ENCODE assay signal across 27 cellular contexts in the genomic region with DNA sequence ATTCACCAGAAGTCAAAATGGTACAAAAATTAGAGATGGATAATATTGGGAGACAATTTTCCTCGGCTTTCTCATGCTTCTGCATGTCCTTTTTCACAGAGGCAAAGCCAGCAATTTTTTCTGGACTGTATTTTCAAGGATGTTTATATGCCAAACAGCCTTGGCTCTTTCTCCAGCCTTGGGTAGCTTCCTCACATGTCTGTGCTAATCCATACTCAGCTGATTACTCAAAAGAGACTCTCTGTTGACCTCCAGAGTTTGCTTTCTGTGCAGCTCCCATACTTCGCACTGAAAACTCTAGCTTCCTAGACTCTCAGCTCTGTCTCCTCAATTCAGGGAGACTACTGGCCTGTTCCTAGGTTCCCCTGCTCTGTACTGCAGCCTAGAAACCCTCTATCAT. TPM values are rescaled to one million over a fixed set of nuclear protein-coding genes. Genes with fewer than 3 reads are reported as not detected.
"Had no signal": no experiment of that assay in that cellular context is flagged by ENCODE, and none has a peak within 500 bp of the region (broad histone marks: within the 10 kb centered on the region; RNA-seq: fewer than 3 reads in every experiment).

No MANE protein-coding gene starts in this region.

- H3K4me3 Mint-ChIP-seq: activated T-helper 17 cell treated with anti-CD3 and anti-CD28 coated beads, Interleukin-2, amount 50 U/mL, for 72 hours; naive thymus-derived CD4-positive, alpha-beta T cell; T-helper 1 cell treated with Interleukin-12 subunit alpha and Interleukin-12 subunit beta and Interleukin-4 antibody, amounts not matched to agents 30 μg/mL and 1 μg/mL, for 36 hours; WTC11 had no signal

- H3K27ac Mint-ChIP-seq: activated naive CD4-positive, alpha-beta T cell treated with anti-CD3 and anti-CD28 coated beads, Interleukin-2, amount 50 U/mL, for 72 hours; activated T-helper 17 cell treated with anti-CD3 and anti-CD28 coated beads, Interleukin-2, amount 50 U/mL, for 72 hours; naive thymus-derived CD4-positive, alpha-beta T cell; T-helper 1 cell treated with Interleukin-12 subunit alpha and Interleukin-12 subunit beta and Interleukin-4 antibody, amounts not matched to agents 30 μg/mL and 1 μg/mL, for 36 hours; WTC11 had no signal

- H3K4me1 Mint-ChIP-seq: activated T-helper 17 cell treated with anti-CD3 and anti-CD28 coated beads, Interleukin-2, amount 50 U/mL, for 72 hours; naive thymus-derived CD4-positive, alpha-beta T cell had no signal

- H3K4me3 ChIP-seq: adrenal gland, ascending aorta, esophagus muscularis mucosa, heart right ventricle, lower lobe of right lung, ovary, right lobe of liver, testis, vagina had no signal

- H3K9me3 ChIP-seq: adrenal gland, ascending aorta, esophagus muscularis mucosa, heart right ventricle, lower lobe of right lung, ovary, right lobe of liver, testis, vagina had no signal

- H3K9me3 Mint-ChIP-seq: activated naive CD4-positive, alpha-beta T cell treated with anti-CD3 and anti-CD28 coated beads, Interleukin-2, amount 50 U/mL, for 72 hours; activated T-helper 17 cell treated with anti-CD3 and anti-CD28 coated beads, Interleukin-2, amount 50 U/mL, for 72 hours; naive thymus-derived CD4-positive, alpha-beta T cell; T-helper 1 cell treated with Interleukin-12 subunit alpha and Interleukin-12 subunit beta and Interleukin-4 antibody, amounts not matched to agents 30 μg/mL and 1 μg/mL, for 36 hours; WTC11 had no signal

- DNase-seq: activated T-cell treated with anti-CD3 and anti-CD28 coated beads, Interleukin-2, amount 50 U/mL, for 1 hour; adrenal gland; brain microvascular endothelial cell; caudate nucleus; effector memory CD4-positive, alpha-beta T cell; heart right ventricle; kidney; lower lobe of right lung; naive thymus-derived CD4-positive, alpha-beta T cell; ovary; right lobe of liver; stimulated activated CD4-positive, alpha-beta T cell treated with anti-CD3 and anti-CD28 coated beads, Interleukin-4, amount 100 ng/mL, for 1 hour; stimulated activated naive CD4-positive, alpha-beta T cell; T1000; testis; trophoblast cell had no signal

- H3K27ac ChIP-seq: adrenal gland, ascending aorta, brain microvascular endothelial cell, esophagus muscularis mucosa, heart right ventricle, lower lobe of right lung, ovary, right lobe of liver, testis, vagina had no signal

- H3K36me3 Mint-ChIP-seq: activated naive CD4-positive, alpha-beta T cell treated with anti-CD3 and anti-CD28 coated beads, Interleukin-2, amount 50 U/mL, for 72 hours; naive thymus-derived CD4-positive, alpha-beta T cell; WTC11 had no signal

- ATAC-seq: activated naive CD4-positive, alpha-beta T cell treated with anti-CD3 and anti-CD28 coated beads, Interleukin-2, amount 50 U/mL, for 72 hours; activated T-helper 17 cell treated with anti-CD3 and anti-CD28 coated beads, Interleukin-2, amount 50 U/mL, for 72 hours; heart right ventricle; left lobe of liver; lower lobe of right lung; naive thymus-derived CD4-positive, alpha-beta T cell; WTC11 had no signal

- H3K4me1 ChIP-seq: adrenal gland, ascending aorta, esophagus muscularis mucosa, heart right ventricle, lower lobe of right lung, testis, vagina had no signal

- H3K27me3 ChIP-seq: adrenal gland, ascending aorta, brain microvascular endothelial cell, esophagus muscularis mucosa, ovary, right lobe of liver, testis, vagina had no signal

- H3K36me3 ChIP-seq: adrenal gland, ascending aorta, brain microvascular endothelial cell, esophagus muscularis mucosa, heart right ventricle, lower lobe of right lung, ovary, right lobe of liver, vagina had no signal

RNA-seq across cellular contexts. Expression of gene C18orf63, which starts 10.6 kb away (rescaled TPM):
- total RNA-seq: activated naive CD4-positive, alpha-beta T cell treated with anti-CD3 and anti-CD28 coated beads, Interleukin-2, amount 50 U/mL, for 72 hours; activated T-helper 17 cell treated with anti-CD3 and anti-CD28 coated beads, Interleukin-2, amount 50 U/mL, for 72 hours; adrenal gland; ascending aorta; dermis microvascular lymphatic vessel endothelial cell; endothelial cell of umbilical vein; esophagus muscularis mucosa; heart right ventricle; kidney; left lobe of liver; naive thymus-derived CD4-positive, alpha-beta T cell; ovary; pulmonary artery endothelial cell; right lobe of liver; vagina; WTC11 had no signal
- polyA plus RNA-seq: adrenal gland; endothelial cell of umbilical vein; heart right ventricle; naive thymus-derived CD4-positive, alpha-beta T cell; ovary had no signal
